In genomic region chr1:25813071-25813733, GRCh38 we compare ENCODE assay signal across 1 cellular context.
TF ChIP-seq lines count a peak whose summit lies in the region.

No MANE protein-coding gene starts in this region.

TF ChIP-seq in H1, 55 proteins besides CTCF, POLR2A, EP300 and RAD21:
- TF ChIP-seq BACH1 (IDR thresholded peaks at IDR 0.05; ENCODE audit: low read length), result no peak
- TF ChIP-seq ZNF274 (IDR thresholded peaks at IDR 0.05; ENCODE audit: borderline replicate concordance, extremely low read depth, low read length), result no peak
- no peak for TF ChIP-seq JUND (IDR thresholded peaks at IDR 0.05; ENCODE audit: low read length)
- no peak; the same call in 1 of the 2 replicates for TF ChIP-seq POLR2AphosphoS5 (IDR thresholded peaks at IDR 0.05; ENCODE audit: low read depth, low read length)
- no peak for TF ChIP-seq ATF2 (IDR thresholded peaks at IDR 0.05; ENCODE audit: low read length)
- no peak for TF ChIP-seq EGR1 (IDR thresholded peaks at IDR 0.05; ENCODE audit: borderline replicate concordance, low read depth, low read length)
- no peak for TF ChIP-seq RNF2 (IDR thresholded peaks at IDR 0.05; ENCODE audit: borderline replicate concordance, low read depth, low read length, missing control alignments, poor library complexity, severe bottlenecking)
- no peak for TF ChIP-seq E2F6 (IDR thresholded peaks at IDR 0.05)
- no peak for TF ChIP-seq CHD2 (IDR thresholded peaks at IDR 0.05; ENCODE audit: low read length)
- no peak for TF ChIP-seq KDM1A (IDR thresholded peaks at IDR 0.05; ENCODE audit: borderline replicate concordance, low read length)
- no peak for TF ChIP-seq GTF2F1 (IDR thresholded peaks at IDR 0.05; ENCODE audit: borderline replicate concordance, low read depth, low read length)
- no peak for TF ChIP-seq RFX5 (IDR thresholded peaks at IDR 0.05; ENCODE audit: borderline replicate concordance, low read depth, low read length)
- TF ChIP-seq KDM5A (IDR thresholded peaks at IDR 0.05; ENCODE audit: low read length), result no peak
- no peak for TF ChIP-seq GABPA (IDR thresholded peaks at IDR 0.05; ENCODE audit: borderline replicate concordance, insufficient read depth, low read length)
- TF ChIP-seq JUN (IDR thresholded peaks at IDR 0.05; ENCODE audit: low read depth, low read length), result no peak
- TF ChIP-seq BRCA1 (IDR thresholded peaks at IDR 0.05; ENCODE audit: low read depth, low read length), result no peak
- no peak for TF ChIP-seq HDAC2 (IDR thresholded peaks at IDR 0.05; ENCODE audit: borderline replicate concordance in 1 of 2, low read depth in 2 of 2, low read length in 2 of 2)
- no peak for TF ChIP-seq CREB1 (IDR thresholded peaks at IDR 0.05)
- no peak for TF ChIP-seq BCL11A (IDR thresholded peaks at IDR 0.05; ENCODE audit: low read depth in 2 of 2, low read length in 2 of 2)
- no peak for TF ChIP-seq USF2 (IDR thresholded peaks at IDR 0.05; ENCODE audit: low read length)
TF ChIP-seq in H1: peak in this region for 0.
